Comparison of ENCODE assay signal across 12 cellular contexts in genomic region chr12:38384816-38385491, GRCh38.
DNase-seq lines count a peak whose midpoint lies in the region; ATAC-seq, FAIRE-seq and TF ChIP-seq lines count a peak whose summit lies in the region.
"Had no signal": no experiment of that assay in that cellular context is flagged by ENCODE, and none has a peak within 500 bp of the region (broad histone marks: within the 10 kb centered on the region; RNA-seq: fewer than 3 reads in every experiment).

No MANE protein-coding gene starts in this region.

- H3K4ac ChIP-seq in H1 (replicated peaks; ENCODE audit: insufficient read length, low read depth, low read length) (no peak overlapping the region), trophoblast cell (ENCODE audit: low read depth, low read length) (no peak overlapping the region)

- H2AK5ac ChIP-seq in H1 (ENCODE audit: low read depth, low read length) (no peak overlapping the region), trophoblast cell (ENCODE audit: low read length) (no peak overlapping the region)

- H3K14ac ChIP-seq in H1 (ENCODE audit: insufficient read length) = no peak overlapping the region
- H3K14ac ChIP-seq in trophoblast cell (ENCODE audit: low read length) = no peak overlapping the region

- H3K9ac ChIP-seq in H1 (replicated peaks in 1 of 4; ENCODE audit: extremely low read depth in 1 of 4, low read depth in 3 of 4, low read length in 3 of 4) (no peak overlapping the region), trophoblast cell (ENCODE audit: low read length) (no peak overlapping the region)

- no peaks in the 10 kb centered on the region for H3K23me2 ChIP-seq in H1 (ENCODE audit: low read depth, low read length)

- no peak overlapping the region for H4K12ac ChIP-seq in trophoblast cell (ENCODE audit: low read depth, low read length)

- peaks cover 8 to 13% of the 10 kb centered on the region in 2 donors for H3K9me3 Mint-ChIP-seq in natural killer cell

- DNase-seq in DMS53 (lab: John Stamatoyannopoulos, UW) (peak; percentile 48), DMS53 treated with DMSO at 0.1 percent for 48 hours (lab: John Stamatoyannopoulos, UW; ENCODE audit: unreplicated experiment) (no peak), NB4 (ENCODE audit: low read depth) (peak; percentile 12), H1 (ENCODE audit: low read depth in 1 of 2, low spot score in 2 of 2) (peak; percentile 10 to 53), trophoblast cell (peak; percentile 35 to 54), NCI-H1930 (lab: John Stamatoyannopoulos, UW) (no peak), natural killer cell (no peak)
- DNase-seq: anterior cingulate cortex, KG1, NCI-H774 had no signal

- H2AFZ ChIP-seq in H1 (ENCODE audit: low read length) = peak overlapping the region; percentile 83
- H2AFZ ChIP-seq in trophoblast cell (ENCODE audit: insufficient read depth, low read length, poor library complexity) = no peak overlapping the region

- H2BK5ac ChIP-seq in H1 (ENCODE audit: low read depth, low read length) (peak overlapping the region; percentile 35; the same call in 1 of the 2 replicates), trophoblast cell (ENCODE audit: low read depth, low read length, poor library complexity) (no peak overlapping the region)

- H3K27ac ChIP-seq in H1 (ENCODE audit: low read depth, low read length) (0 out of 2 replicates have a peak overlapping the region, but pooled peaks have one; percentile 40), trophoblast cell (ENCODE audit: low read depth, low read length) (no peak overlapping the region)

- H2BK120ac ChIP-seq in H1 (replicated peaks; ENCODE audit: low read depth, low read length) (no peak overlapping the region), trophoblast cell (ENCODE audit: insufficient read depth, low read length, poor library complexity) (no peak overlapping the region)

- H3K27ac Mint-ChIP-seq in natural killer cell = no peak overlapping the region

- no peak overlapping the region for H3K4me3 Mint-ChIP-seq in natural killer cell

- H3K4me1 Mint-ChIP-seq in natural killer cell = no peaks in the 10 kb centered on the region

- H3K27me3 Mint-ChIP-seq in natural killer cell (ENCODE audit: low read depth in 2 of 2) = no peaks in the 10 kb centered on the region

- TF ChIP-seq CTCF in NB4 (IDR thresholded peaks at IDR 0.05; ENCODE audit: low read depth, low read length) = no peak
- TF ChIP-seq CTCF in H1 (IDR thresholded peaks at IDR 0.05; ENCODE audit: control extremely low read depth in 1 of 3, insufficient read depth in 1 of 3, low read depth in 1 of 3, low read length in 3 of 3) = peak; percentile 20 to 40 (median 20); a peak in 3 of 4 replicates
- TF ChIP-seq CTCF in natural killer cell (IDR thresholded peaks at IDR 0.05) = no peak

- no peak overlapping the region for H3K18ac ChIP-seq in H1 (ENCODE audit: extremely low read depth, low read length)
- no peak overlapping the region for H3K18ac ChIP-seq in trophoblast cell (ENCODE audit: low read length)

- ATAC-seq in natural killer cell (no peak), HG03520 (IDR thresholded peaks at IDR 0.05; ENCODE audit: unreplicated experiment) (no peak)

- no peak overlapping the region for H3K23ac ChIP-seq in H1 (ENCODE audit: insufficient read length)
- no peak overlapping the region for H3K23ac ChIP-seq in trophoblast cell (ENCODE audit: low read length)

- H3K9me3 ChIP-seq in H1 (ENCODE audit: insufficient read depth in 2 of 2, low read depth in 1 of 2, low read length in 1 of 2) (no peaks in the 10 kb centered on the region), trophoblast cell (ENCODE audit: insufficient read depth, low read depth, low read length) (no peaks in the 10 kb centered on the region)

- no peak overlapping the region for H3K4me3 ChIP-seq in NB4 (ENCODE audit: low read depth, low read length)
- no peak overlapping the region for H3K4me3 ChIP-seq in H1 (ENCODE audit: extremely low read depth in 1 of 4, insufficient read depth in 2 of 4, low read depth in 3 of 4, low read length in 4 of 4)
- no peak overlapping the region for H3K4me3 ChIP-seq in trophoblast cell (ENCODE audit: low read depth, low read length)

- H3K4me1 ChIP-seq in H1 (replicated peaks in 1 of 4; ENCODE audit: control insufficient read depth in 3 of 4, insufficient read depth in 4 of 4, low read length in 3 of 4) = peaks cover 0 to 4% (median 0%) of the 10 kb centered on the region in 4 experiments; a peak in 1 of 7 replicates
- H3K4me1 ChIP-seq in trophoblast cell (ENCODE audit: control insufficient read depth in 1 of 2, insufficient read depth in 2 of 2, low read length in 2 of 2) = no peaks in the 10 kb centered on the region

- no peak overlapping the region for H4K91ac ChIP-seq in H1 (replicated peaks; ENCODE audit: insufficient read length, low read length)
- H4K91ac ChIP-seq in trophoblast cell (ENCODE audit: low read depth, low read length) = no peak overlapping the region

- H3K36me3 ChIP-seq in H1 (ENCODE audit: control insufficient read depth in 2 of 4, insufficient read depth in 4 of 4, low read length in 3 of 4) (no peaks in the 10 kb centered on the region), trophoblast cell (ENCODE audit: control insufficient read depth in 1 of 2, insufficient read depth in 2 of 2, low read length in 2 of 2) (no peaks in the 10 kb centered on the region)

- H3K79me2 ChIP-seq in H1 (ENCODE audit: control insufficient read depth in 1 of 2, insufficient read depth in 2 of 2, low read length in 2 of 2) (no peaks in the 10 kb centered on the region), trophoblast cell (ENCODE audit: control insufficient read depth, insufficient read depth, low read length, poor library complexity) (no peaks in the 10 kb centered on the region)

- H3K56ac ChIP-seq in H1 (replicated peaks; ENCODE audit: insufficient read length, low read depth, low read length) = no peak overlapping the region

- H2BK20ac ChIP-seq in H1 (ENCODE audit: low read length) = peak overlapping the region; percentile 32; the same call in 1 of the 2 replicates

- H4K8ac ChIP-seq in H1 (ENCODE audit: extremely low read depth, insufficient read depth, low read length) (no peak overlapping the region; the same call in 1 of the 2 replicates), trophoblast cell (ENCODE audit: low read depth, low read length) (no peak overlapping the region)

- no peaks in the 10 kb centered on the region for H3K27me3 ChIP-seq in H1 (replicated peaks in 1 of 4; ENCODE audit: control insufficient read depth in 3 of 4, extremely low read depth in 1 of 4, insufficient read depth in 3 of 4, low read length in 3 of 4)
- no peaks in the 10 kb centered on the region for H3K27me3 ChIP-seq in trophoblast cell (ENCODE audit: insufficient read depth, low read length)

- H3K36me3 Mint-ChIP-seq in natural killer cell = peaks cover 24% of the 10 kb centered on the region

- peak; percentile 21 to 45; a peak in 3 of 4 replicates for TF ChIP-seq RAD21 in H1 (IDR thresholded peaks at IDR 0.05 in 1 of 2, conservative IDR thresholded peaks at IDR 0.05 in 1 of 2; ENCODE audit: low read depth in 2 of 2, low read length in 2 of 2)

- POLR2A ChIA-PET in H1 (lab: Charles Lee; ENCODE audit: partially characterized antibody) = no interaction called here

- CTCF ChIA-PET in H1 (lab: Charles Lee; ENCODE audit: partially characterized antibody) = interaction anchor here (0.8 to 1.9 kb wide), 10 partner anchors 9 to 262 kb away, joined by 3 to 7 read pairs (median 4); no protein-coding TSS in a partner anchor

- H3K4me2 ChIP-seq in H1 (ENCODE audit: insufficient read depth in 1 of 2, low read depth in 2 of 2, low read length in 2 of 2) (0 out of 4 replicates have a peak overlapping the region, but pooled peaks of 1 of the 2 experiments have one; percentile 29), trophoblast cell (ENCODE audit: low read length) (no peak overlapping the region)

- no peak for TF ChIP-seq POLR2A in NB4 (IDR thresholded peaks at IDR 0.05; ENCODE audit: extremely low read depth, insufficient read length)
- no peak for TF ChIP-seq POLR2A in H1 (IDR thresholded peaks at IDR 0.05; ENCODE audit: control extremely low read depth in 1 of 2, low read depth in 2 of 2, low read length in 2 of 2)

- no peak for TF ChIP-seq EP300 in H1 (IDR thresholded peaks at IDR 0.05; ENCODE audit: borderline replicate concordance in 1 of 2, low read depth in 2 of 2, low read length in 2 of 2)

- FAIRE-seq in H1 (lab: Jason Lieb, UNC) = no peak
- FAIRE-seq: A204.1 had no signal

- 90% methylated on average over 9 of the region's 11 CpGs; no CpG with 5 or more reads in 1 of the 2 experiments for WGBS in H1 (ENCODE audit: extremely low coverage in 1 of 2, insufficient coverage in 1 of 2, insufficient read length in 1 of 2, insufficient replicate concordance in 2 of 2, low coverage in 1 of 2, low lambda C conversion rate in 2 of 2, missing lambda C conversion rate in 1 of 2), 2 experiments
- WGBS in trophoblast cell (ENCODE audit: extremely low coverage, insufficient coverage, insufficient read length) = no CpG with 5 or more reads among the region's 11 CpGs

- H4K20me1 ChIP-seq in H1 (replicated peaks in 1 of 2; ENCODE audit: control insufficient read depth in 1 of 2, insufficient read depth in 2 of 2, low read length in 2 of 2) = no peaks in the 10 kb centered on the region

- H4K5ac ChIP-seq in H1 (ENCODE audit: insufficient read length, low read depth, low read length) = no peak overlapping the region

- H2BK12ac ChIP-seq in H1 (ENCODE audit: low read depth, low read length) = 0 out of 2 replicates have a peak overlapping the region, but pooled peaks have one; percentile 12
- no peak overlapping the region for H2BK12ac ChIP-seq in trophoblast cell (ENCODE audit: low read length)

- H3K79me1 ChIP-seq in H1 (ENCODE audit: low read depth, low read length) = no peaks in the 10 kb centered on the region
- H3K79me1 ChIP-seq in trophoblast cell (ENCODE audit: low read length) = no peaks in the 10 kb centered on the region

- H2BK15ac ChIP-seq in H1 (ENCODE audit: low read length) = no peak overlapping the region

- intact Hi-C loops in natural killer cell (cut with micrococcal nuclease) = no loop called here

TF ChIP-seq in H1, 55 proteins besides CTCF, POLR2A, EP300 and RAD21:
- TF ChIP-seq MAFK (IDR thresholded peaks at IDR 0.05; ENCODE audit: low read depth, low read length) (peak; percentile 20; the same call in 1 of the 2 replicates), PHF8 (conservative IDR thresholded peaks at IDR 0.05; ENCODE audit: low read depth, low read length) (no peak)

Comparison
In these comparisons a context has a peak if more than half of its experiments do, and no peak if none do; other contexts are left out.
1. DNase-seq: peak in DMS53 (single experiment), NB4 (single experiment), H1 (2 of 2) and trophoblast cell (2 of 2); none in DMS53 treated with DMSO at 0.1 percent for 48 hours (single experiment), NCI-H1930 (0 of 2) and natural killer cell (single experiment).
2. CTCF ChIP-seq: peak in H1 (3 of 3); none in NB4 (single experiment) and natural killer cell (single experiment).